14 cellular contexts compared by ENCODE assay signal in genomic region chr17:75531724-75532090, GRCh38. TPM values are rescaled to one million over a fixed set of nuclear protein-coding genes. Genes with fewer than 3 reads are reported as not detected.
DNase-seq lines count a peak whose midpoint lies in the region; ATAC-seq, FAIRE-seq and TF ChIP-seq lines count a peak whose summit lies in the region.
"Had no signal": no experiment of that assay in that cellular context is flagged by ENCODE, and none has a peak within 500 bp of the region (broad histone marks: within the 10 kb centered on the region; RNA-seq: fewer than 3 reads in every experiment).

No MANE protein-coding gene starts in this region.

- peaks cover 16% of the 10 kb centered on the region for H3K36me3 ChIP-seq in RWPE2 (ENCODE audit: low read depth)
- H3K36me3 ChIP-seq: neural progenitor cell had no signal

- TF ChIP-seq CTCF in Calu3 (IDR thresholded peaks at IDR 0.05; ENCODE audit: unreplicated experiment) (no peak), RWPE2 (IDR thresholded peaks at IDR 0.05; ENCODE audit: poor library complexity, severe bottlenecking) (no peak)

- H3K27me3 ChIP-seq in RWPE2 (ENCODE audit: insufficient read depth, poor library complexity, severe bottlenecking), result no peaks in the 10 kb centered on the region
- H3K27me3 ChIP-seq: neural progenitor cell had no signal

- H3K27ac ChIP-seq in RWPE2 (ENCODE audit: poor library complexity, severe bottlenecking), result peak overlapping the region; percentile 33
- H3K27ac ChIP-seq: neural progenitor cell had no signal

- peak overlapping the region; percentile 41 for H3K4me3 Mint-ChIP-seq in Calu3 (ENCODE audit: low read depth, unreplicated experiment)
- no peak overlapping the region for H3K4me3 Mint-ChIP-seq in activated T-helper 2 cell treated with anti-CD3 and anti-CD28 coated beads, Interferon-gamma antibody, Interleukin-2, Interleukin-4, amounts not matched to agents 10 μg/mL and 5 μg/mL and 100 μg/mL, durations not matched to agents 14 hours and 24 hours and 36 hours (ENCODE audit: low read depth)
- H3K4me3 Mint-ChIP-seq: activated CD8-positive, alpha-beta T cell treated with anti-CD3 and anti-CD28 coated beads, Interleukin-2, amount 10 ng/mL, durations not matched to agents 7 days and 5 days; neural progenitor cell had no signal

- no peak overlapping the region for H3K4me3 ChIP-seq in RWPE2 (ENCODE audit: severe bottlenecking)
- H3K4me3 ChIP-seq: neural progenitor cell had no signal

- peaks cover 77% of the 10 kb centered on the region for H3K36me3 Mint-ChIP-seq in Calu3 (ENCODE audit: insufficient read depth, unreplicated experiment)
- peaks cover 4% of the 10 kb centered on the region for H3K36me3 Mint-ChIP-seq in activated T-helper 2 cell treated with anti-CD3 and anti-CD28 coated beads, Interferon-gamma antibody, Interleukin-2, Interleukin-4, amounts not matched to agents 10 μg/mL and 5 μg/mL and 100 μg/mL, durations not matched to agents 14 hours and 24 hours and 36 hours (ENCODE audit: low read depth)
- H3K36me3 Mint-ChIP-seq: neural progenitor cell had no signal

- BruUV-seq in Calu3 (replicated peaks; lab: Mats Ljungman, UMichigan), result no TSS peak

- DNase-seq in Calu3, result peak; percentile 62
- no peak for DNase-seq in RWPE2 (ENCODE audit: low spot score)
- peak; percentile 84 for DNase-seq in islet precursor cell
- peak; percentile 40 for DNase-seq in renal cortical epithelial cell (ENCODE audit: low read depth)
- DNase-seq in activated CD4-positive, alpha-beta T cell treated with anti-CD3 and anti-CD28 coated beads, Interleukin-2, amount 50 U/mL, for 48 hours, result no peak
- no peak for DNase-seq in HTR-8/SVneo (ENCODE audit: insufficient read length, low spot score)
- DNase-seq in activated T-helper 2 cell treated with anti-CD3 and anti-CD28 coated beads, Interferon-gamma antibody, Interleukin-2, Interleukin-4, amounts not matched to agents 10 μg/mL and 5 μg/mL and 100 μg/mL, durations not matched to agents 14 hours and 24 hours and 36 hours (ENCODE audit: low spot score), result no peak
- DNase-seq: activated CD8-positive, alpha-beta T cell treated with anti-CD3 and anti-CD28 coated beads, Interleukin-2, amount 10 ng/mL, durations not matched to agents 7 days and 5 days; amniotic stem cell; cerebellar nuclear complex; NCI-H748 treated with DMSO at 0.1 percent for 48 hours had no signal

- H3K9me3 Mint-ChIP-seq in Calu3 (ENCODE audit: low read depth, unreplicated experiment), result no peaks in the 10 kb centered on the region
- H3K9me3 Mint-ChIP-seq in activated T-helper 2 cell treated with anti-CD3 and anti-CD28 coated beads, Interferon-gamma antibody, Interleukin-2, Interleukin-4, amounts not matched to agents 10 μg/mL and 5 μg/mL and 100 μg/mL, durations not matched to agents 14 hours and 24 hours and 36 hours, result no peaks in the 10 kb centered on the region
- H3K9me3 Mint-ChIP-seq: neural progenitor cell had no signal

- intact Hi-C loops in Calu3 (cut with micrococcal nuclease; ENCODE audit: unreplicated experiment), result loop anchor here (1.0 kb wide), 1 partner anchor 19 kb away; no protein-coding TSS in a partner anchor
- intact Hi-C loops in activated T-helper 2 cell treated with anti-CD3 and anti-CD28 coated beads, Interferon-gamma antibody, Interleukin-2, Interleukin-4, amounts not matched to agents 10 μg/mL and 5 μg/mL and 100 μg/mL, durations not matched to agents 14 hours and 24 hours and 36 hours (cut with micrococcal nuclease), result no loop called here

- no peaks in the 10 kb centered on the region for H3K27me3 Mint-ChIP-seq in Calu3 (ENCODE audit: unreplicated experiment)
- peaks cover 5% of the 10 kb centered on the region for H3K27me3 Mint-ChIP-seq in activated T-helper 2 cell treated with anti-CD3 and anti-CD28 coated beads, Interferon-gamma antibody, Interleukin-2, Interleukin-4, amounts not matched to agents 10 μg/mL and 5 μg/mL and 100 μg/mL, durations not matched to agents 14 hours and 24 hours and 36 hours (ENCODE audit: low read depth)

- peaks cover 47% of the 10 kb centered on the region for H3K4me1 Mint-ChIP-seq in Calu3 (ENCODE audit: low read depth, unreplicated experiment)
- peaks cover 23% of the 10 kb centered on the region for H3K4me1 Mint-ChIP-seq in activated T-helper 2 cell treated with anti-CD3 and anti-CD28 coated beads, Interferon-gamma antibody, Interleukin-2, Interleukin-4, amounts not matched to agents 10 μg/mL and 5 μg/mL and 100 μg/mL, durations not matched to agents 14 hours and 24 hours and 36 hours (ENCODE audit: low read depth)

- CTCF ChIA-PET in Calu3 (lab: Charles Lee), result interaction anchor here (0.5 to 1.6 kb wide), 6 partner anchors 14 to 285 kb away, joined by 3 to 9 read pairs (median 4); partner anchors contain the start of gene TSEN54

- no peak for FAIRE-seq in HTR-8/SVneo (lab: Jason Lieb, UNC)
- FAIRE-seq: frontal cortex had no signal

- peak; percentile 91 for ATAC-seq in RWPE2 (ENCODE audit: low read depth)
- ATAC-seq in GM19035 (IDR thresholded peaks at IDR 0.05; ENCODE audit: unreplicated experiment), result no peak
- ATAC-seq: activated CD8-positive, alpha-beta T cell treated with anti-CD3 and anti-CD28 coated beads, Interleukin-2, amount 10 ng/mL, durations not matched to agents 7 days and 5 days had no signal

- no peaks in the 10 kb centered on the region for H3K9me3 ChIP-seq in RWPE2 (ENCODE audit: severe bottlenecking)

- peak overlapping the region; percentile 73 for H3K27ac Mint-ChIP-seq in Calu3 (ENCODE audit: unreplicated experiment)
- no peak overlapping the region for H3K27ac Mint-ChIP-seq in activated T-helper 2 cell treated with anti-CD3 and anti-CD28 coated beads, Interferon-gamma antibody, Interleukin-2, Interleukin-4, amounts not matched to agents 10 μg/mL and 5 μg/mL and 100 μg/mL, durations not matched to agents 14 hours and 24 hours and 36 hours
- H3K27ac Mint-ChIP-seq: activated CD8-positive, alpha-beta T cell treated with anti-CD3 and anti-CD28 coated beads, Interleukin-2, amount 10 ng/mL, durations not matched to agents 7 days and 5 days; neural progenitor cell had no signal

- peaks cover 7% of the 10 kb centered on the region for H3K4me1 ChIP-seq in RWPE2 (ENCODE audit: insufficient read depth, poor library complexity, severe bottlenecking)

RNA-seq across cellular contexts. Expression of gene LLGL2, which starts 6.2 kb away (rescaled TPM):
- total RNA-seq in Calu3 (2022), result 208 and 251 TPM in 2 replicates
- total RNA-seq in renal cortical epithelial cell, result 52.5 and 68.9 TPM in 2 replicates
- 12.1 and 13.5 TPM in 2 replicates for total RNA-seq in activated T-helper 2 cell treated with anti-CD3 and anti-CD28 coated beads, Interferon-gamma antibody, Interleukin-2, Interleukin-4, amounts not matched to agents 10 μg/mL and 5 μg/mL and 100 μg/mL, durations not matched to agents 14 hours and 24 hours and 36 hours

RNA-seq across cellular contexts. Expression of gene TSEN54, which starts 15.4 kb away (rescaled TPM):
- 52.1 and 55.4 TPM in 2 replicates for total RNA-seq in Calu3 (2022)
- total RNA-seq in renal cortical epithelial cell, result 11.1 and 14.5 TPM in 2 replicates
- 74.6 and 78.2 TPM in 2 replicates for total RNA-seq in activated T-helper 2 cell treated with anti-CD3 and anti-CD28 coated beads, Interferon-gamma antibody, Interleukin-2, Interleukin-4, amounts not matched to agents 10 μg/mL and 5 μg/mL and 100 μg/mL, durations not matched to agents 14 hours and 24 hours and 36 hours

RNA-seq across cellular contexts. Expression of gene CASKIN2, which starts 16.4 kb away (rescaled TPM):
- total RNA-seq in Calu3 (2022) (30.0 and 30.4 TPM in 2 replicates), renal cortical epithelial cell (4.3 and 26.2 TPM in 2 replicates)
- 2.2 and 2.3 TPM in 2 replicates for total RNA-seq in activated T-helper 2 cell treated with anti-CD3 and anti-CD28 coated beads, Interferon-gamma antibody, Interleukin-2, Interleukin-4, amounts not matched to agents 10 μg/mL and 5 μg/mL and 100 μg/mL, durations not matched to agents 14 hours and 24 hours and 36 hours

RNA-seq across cellular contexts. Expression of gene MYO15B, which starts 55.9 kb away (rescaled TPM):
- total RNA-seq in Calu3 (2022) (58.4 and 78.6 TPM in 2 replicates), renal cortical epithelial cell (1.0 and 3.8 TPM in 2 replicates)
- 33.9 and 34.8 TPM in 2 replicates for total RNA-seq in activated T-helper 2 cell treated with anti-CD3 and anti-CD28 coated beads, Interferon-gamma antibody, Interleukin-2, Interleukin-4, amounts not matched to agents 10 μg/mL and 5 μg/mL and 100 μg/mL, durations not matched to agents 14 hours and 24 hours and 36 hours

Comparison
In these comparisons a context has a peak if more than half of its experiments do, and no peak if none do; other contexts are left out.
1. DNase-seq: peak in Calu3 (single experiment), islet precursor cell (single experiment) and renal cortical epithelial cell (single experiment); none in RWPE2 (single experiment), activated CD4-positive, alpha-beta T cell treated with anti-CD3 and anti-CD28 coated beads, Interleukin-2, amount 50 U/mL, for 48 hours (0 of 2), HTR-8/SVneo (single experiment) and activated T-helper 2 cell treated with anti-CD3 and anti-CD28 coated beads, Interferon-gamma antibody, Interleukin-2, Interleukin-4, amounts not matched to agents 10 μg/mL and 5 μg/mL and 100 μg/mL, durations not matched to agents 14 hours and 24 hours and 36 hours (single experiment).